In the genomic region with DNA sequence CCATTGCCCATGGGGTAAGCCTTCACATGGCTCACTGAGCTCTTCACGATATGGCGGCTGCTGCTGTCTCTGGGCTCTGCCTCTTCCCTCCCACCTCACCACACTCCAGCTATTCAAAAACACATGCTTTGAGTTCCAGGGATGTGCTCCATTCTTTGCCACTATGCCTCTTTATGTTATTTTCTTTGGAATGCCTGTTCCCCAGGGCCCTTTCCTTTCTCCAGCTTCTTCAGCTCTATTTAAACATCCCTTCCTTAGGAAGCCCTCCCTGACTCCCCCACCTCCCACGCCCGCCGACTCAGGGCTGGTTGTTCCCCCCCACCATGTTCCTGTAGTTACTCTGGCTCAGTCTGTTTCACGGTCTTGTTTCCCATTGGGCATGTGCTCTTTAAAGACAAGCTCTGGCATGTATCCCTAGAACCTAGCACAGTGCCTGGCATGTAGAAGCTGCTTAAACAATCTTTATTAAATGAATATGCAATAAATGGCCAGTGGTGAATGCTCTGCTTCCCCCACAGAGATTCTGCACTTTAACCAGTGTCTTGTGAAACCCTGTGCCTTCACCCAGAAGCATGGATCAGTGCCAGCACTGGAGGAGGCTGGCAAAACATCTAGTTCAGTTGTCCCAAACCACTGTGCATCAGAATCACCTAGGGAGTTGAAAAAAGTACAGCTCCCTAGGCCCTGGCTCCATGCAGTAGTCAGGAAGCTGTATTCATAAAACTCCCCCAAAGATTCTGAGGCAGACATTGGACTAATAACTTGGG, we compare ENCODE assay signal across 10 cellular contexts. TPM values are rescaled to one million over a fixed set of nuclear protein-coding genes. Genes with fewer than 3 reads are reported as not detected.
A peak's percentile ranks its signal among the peaks of the same experiment; 100 is the strongest.
DNase-seq lines count a peak whose midpoint lies in the region; ATAC-seq and TF ChIP-seq lines count a peak whose summit lies in the region.
"Had no signal": no experiment of that assay in that cellular context is flagged by ENCODE, and none has a peak within 500 bp of the region (broad histone marks: within the 10 kb centered on the region; RNA-seq: fewer than 3 reads in every experiment).

No MANE protein-coding gene starts in this region.

- H3K27ac ChIP-seq in RWPE1 (peak overlapping the region; percentile 28), trophoblast cell (ENCODE audit: low read depth, low read length) (no peak overlapping the region)
- H3K27ac ChIP-seq: SK-N-MC had no signal

- H3K14ac ChIP-seq in trophoblast cell (ENCODE audit: low read length), result peak overlapping the region; percentile 18

- no peak for TF ChIP-seq CTCF in RWPE1 (conservative IDR thresholded peaks at IDR 0.05; ENCODE audit: low read depth)

- H3K4me3 ChIP-seq in trophoblast cell (ENCODE audit: low read depth, low read length), result no peak overlapping the region
- H3K4me3 ChIP-seq: SK-N-MC had no signal

- no peak overlapping the region for H2BK5ac ChIP-seq in trophoblast cell (ENCODE audit: low read depth, low read length, poor library complexity)

- H4K8ac ChIP-seq in trophoblast cell (ENCODE audit: low read depth, low read length), result no peak overlapping the region

- peak overlapping the region; percentile 45 for H2BK12ac ChIP-seq in trophoblast cell (ENCODE audit: low read length)

- DNase-seq in RWPE1 (ENCODE audit: low spot score), result no peak
- peak; percentile 58 for DNase-seq in fibroblast of peridontal ligament (ENCODE audit: extremely low read depth)
- DNase-seq in trophoblast cell, result peak; percentile 43 to 80
- DNase-seq in activated CD4-positive, alpha-beta T cell treated with anti-CD3 and anti-CD28 coated beads, Interleukin-2, amount 50 U/mL, for 1 hour, result no peak
- DNase-seq in activated CD4-positive, alpha-beta T cell treated with anti-CD3 and anti-CD28 coated beads for 4 hours, result no peak
- DNase-seq: DMS79 treated with DMSO at 0.1 percent for 48 hours, NCI-H2107, occipital lobe had no signal

- peaks cover 3% of the 10 kb centered on the region for H3K79me1 ChIP-seq in trophoblast cell (ENCODE audit: low read length)

- no peak overlapping the region for H2AK5ac ChIP-seq in trophoblast cell (ENCODE audit: low read length)

- H3K27me3 ChIP-seq in trophoblast cell (ENCODE audit: insufficient read depth, low read length), result no peaks in the 10 kb centered on the region

- H3K18ac ChIP-seq in trophoblast cell (ENCODE audit: low read length), result no peak overlapping the region

- peak overlapping the region; percentile 64 for H4K91ac ChIP-seq in trophoblast cell (ENCODE audit: low read depth, low read length)

- H3K36me3 ChIP-seq in trophoblast cell (ENCODE audit: control insufficient read depth in 1 of 2, insufficient read depth in 2 of 2, low read length in 2 of 2), result no peaks in the 10 kb centered on the region

- no peak overlapping the region for H3K23ac ChIP-seq in trophoblast cell (ENCODE audit: low read length)

- POLR2A ChIA-PET in RWPE1 (lab: Yijun Ruan, JAX; ENCODE audit: low non-redundant PET), result interaction anchor here (0.6 kb wide), 1 partner anchor 29 kb away, joined by 4 read pairs; no protein-coding TSS in a partner anchor

- no peaks in the 10 kb centered on the region for H3K9me3 ChIP-seq in trophoblast cell (ENCODE audit: insufficient read depth, low read depth, low read length)

- H3K4me2 ChIP-seq in trophoblast cell (ENCODE audit: low read length), result no peak overlapping the region

- H3K9ac ChIP-seq in trophoblast cell (ENCODE audit: low read length), result no peak overlapping the region

- H2BK120ac ChIP-seq in trophoblast cell (ENCODE audit: insufficient read depth, low read length, poor library complexity), result no peak overlapping the region

- H3K79me2 ChIP-seq in trophoblast cell (ENCODE audit: control insufficient read depth, insufficient read depth, low read length, poor library complexity), result no peaks in the 10 kb centered on the region

- no peak overlapping the region for H3K4ac ChIP-seq in trophoblast cell (ENCODE audit: low read depth, low read length)

- no CpG with 5 or more reads among the region's 6 CpGs for WGBS in trophoblast cell (ENCODE audit: extremely low coverage, insufficient coverage, insufficient read length)

- CTCF ChIA-PET in RWPE1 (lab: Yijun Ruan, JAX), result interaction anchor here (0.9 kb wide), 1 partner anchor 12 kb away, joined by 6 read pairs; no protein-coding TSS in a partner anchor

- ATAC-seq in GM19351 (IDR thresholded peaks at IDR 0.05; ENCODE audit: unreplicated experiment), result no peak

- no peak overlapping the region for H2AFZ ChIP-seq in trophoblast cell (ENCODE audit: insufficient read depth, low read length, poor library complexity)

- H3K4me1 ChIP-seq in trophoblast cell (ENCODE audit: control insufficient read depth in 1 of 2, insufficient read depth in 2 of 2, low read length in 2 of 2), result peaks cover 11 to 15% of the 10 kb centered on the region in 2 experiments

- no peak overlapping the region for H4K12ac ChIP-seq in trophoblast cell (ENCODE audit: low read depth, low read length)

RNA-seq across cellular contexts. Expression of gene MYCBPAP, which starts 6.9 kb away (rescaled TPM):
- polyA plus RNA-seq in trophoblast cell (2013), result 0.08 and 0.18 TPM in 2 replicates

RNA-seq across cellular contexts. Expression of gene EPN3, which starts 17.4 kb away (rescaled TPM):
- 14.5 and 16.1 TPM in 2 replicates for polyA plus RNA-seq in trophoblast cell (2013)

RNA-seq across cellular contexts. Expression of gene SPATA20, which starts 31.9 kb away (rescaled TPM):
- polyA plus RNA-seq in trophoblast cell (2013), result 13.4 and 15.5 TPM in 2 replicates

RNA-seq across cellular contexts. Expression of gene RSAD1, which starts 36.5 kb away (rescaled TPM):
- 7.2 and 7.7 TPM in 2 replicates for polyA plus RNA-seq in trophoblast cell (2013)

RNA-seq across cellular contexts. Expression of gene CACNA1G, which starts 45.4 kb away (rescaled TPM):
- 0.04 TPM in 2 replicates for polyA plus RNA-seq in trophoblast cell (2013)

Comparison
In these comparisons a context has a peak if more than half of its experiments do, and no peak if none do; other contexts are left out.
1. DNase-seq: peak in fibroblast of peridontal ligament (single experiment) and trophoblast cell (2 of 2); none in RWPE1 (single experiment), activated CD4-positive, alpha-beta T cell treated with anti-CD3 and anti-CD28 coated beads, Interleukin-2, amount 50 U/mL, for 1 hour (single experiment) and activated CD4-positive, alpha-beta T cell treated with anti-CD3 and anti-CD28 coated beads for 4 hours (0 of 2).